Comparison of ENCODE assay signal across 8 cellular contexts in genomic region chr6:33018904-33019303, GRCh38. TPM values are rescaled to one million over a fixed set of nuclear protein-coding genes. Genes with fewer than 3 reads are reported as not detected.
DNase-seq lines count a peak whose midpoint lies in the region; ATAC-seq and TF ChIP-seq lines count a peak whose summit lies in the region.

No MANE protein-coding gene starts in this region.

- H3K4me3 Mint-ChIP-seq in dendritic cell treated with granulocyte-macrophage colony-stimulating factor and Interleukin-4, amounts not matched to agents 40 ng/mL and 50 ng/mL, for 4 days: peak overlapping the region; percentile 50

- H3K36me3 ChIP-seq in thyroid gland: no peaks in the 10 kb centered on the region

- peak overlapping the region in 2 of 3 donors; percentile 5 to 8 for H3K4me3 ChIP-seq in thyroid gland (replicated peaks in 1 of 3)

- H3K27me3 Mint-ChIP-seq in dendritic cell treated with granulocyte-macrophage colony-stimulating factor and Interleukin-4, amounts not matched to agents 40 ng/mL and 50 ng/mL, for 4 days: no peaks in the 10 kb centered on the region

- H3K9me3 ChIP-seq in thyroid gland: no peaks in the 10 kb centered on the region

- 1 to 2% methylated on average over 6 of the region's 6 CpGs for WGBS in thyroid gland, 2 donors

- intact Hi-C loops in dendritic cell treated with granulocyte-macrophage colony-stimulating factor and Interleukin-4, amounts not matched to agents 40 ng/mL and 50 ng/mL, for 4 days (cut with micrococcal nuclease): loop anchor here (1.0 kb wide), 2 partner anchors 10 to 56 kb away; partner anchors contain the start of gene HLA-DPB1
- intact Hi-C loops in thyroid gland (cut with DNase I): loop anchor here (10.0 kb wide), 1 partner anchor 226 kb away; no protein-coding TSS in a partner anchor

- no peaks in the 10 kb centered on the region for H3K9me3 Mint-ChIP-seq in dendritic cell treated with granulocyte-macrophage colony-stimulating factor and Interleukin-4, amounts not matched to agents 40 ng/mL and 50 ng/mL, for 4 days

- peak; percentile 53 for DNase-seq in GM03348 (ENCODE audit: low spot score)
- DNase-seq in SIG-M5 (lab: John Stamatoyannopoulos, UW): peak; percentile 54
- peak; percentile 18 for DNase-seq in middle frontal gyrus (ENCODE audit: extremely low spot score, low spot score)
- peak; percentile 86 for DNase-seq in thyroid gland
- DNase-seq in NCI-H1694 (lab: John Stamatoyannopoulos, UW): no peak
- no peak for DNase-seq in NCI-H345 treated with DMSO at 0.1 percent for 48 hours (lab: John Stamatoyannopoulos, UW; ENCODE audit: unreplicated experiment)

- H3K36me3 Mint-ChIP-seq in dendritic cell treated with granulocyte-macrophage colony-stimulating factor and Interleukin-4, amounts not matched to agents 40 ng/mL and 50 ng/mL, for 4 days (ENCODE audit: low read depth): peaks cover 24% of the 10 kb centered on the region

- no peak for TF ChIP-seq CTCF in thyroid gland (IDR thresholded peaks at IDR 0.05)

- H3K27ac ChIP-seq in thyroid gland: peak overlapping the region; percentile 53 to 91 (median 77)

- ATAC-seq in HG02588 (IDR thresholded peaks at IDR 0.05; ENCODE audit: unreplicated experiment): peak; percentile 58

- no peaks in the 10 kb centered on the region for H3K27me3 ChIP-seq in thyroid gland

- TF ChIP-seq POLR2A in thyroid gland (IDR thresholded peaks at IDR 0.05): peak in 1 of 2 donors; percentile 56

- peak overlapping the region; percentile 99 for H3K27ac Mint-ChIP-seq in dendritic cell treated with granulocyte-macrophage colony-stimulating factor and Interleukin-4, amounts not matched to agents 40 ng/mL and 50 ng/mL, for 4 days

- peaks cover 65% of the 10 kb centered on the region for H3K4me1 Mint-ChIP-seq in dendritic cell treated with granulocyte-macrophage colony-stimulating factor and Interleukin-4, amounts not matched to agents 40 ng/mL and 50 ng/mL, for 4 days (ENCODE audit: low read depth)

- peaks cover 5 to 17% of the 10 kb centered on the region in 2 donors for H3K4me1 ChIP-seq in thyroid gland

RNA-seq across cellular contexts. Expression of gene HLA-DOA, which starts 9.5 kb away (rescaled TPM):
- total RNA-seq in thyroid gland: 10 to 100 TPM in 3 of 4 donors, 1 to 10 TPM in 1; 2.0 to 85.9 (median 20.3) TPM

RNA-seq across cellular contexts. Expression of gene BRD2, which starts 50.5 kb away (rescaled TPM):
- 100 to 1,000 TPM; 206 to 282 (median 238) TPM for total RNA-seq in thyroid gland

RNA-seq across cellular contexts. Expression of gene HLA-DPA1, which starts 54.5 kb away (rescaled TPM):
- total RNA-seq in thyroid gland: 100 to 1,000 TPM in 1 of 4 donors, 10 to 100 TPM in 3; 15.4 to 172 (median 67.6) TPM

RNA-seq across cellular contexts. Expression of gene HLA-DPB1, which starts 56.9 kb away (rescaled TPM):
- total RNA-seq in thyroid gland: 10 to 100 TPM; 33.8 to 44.7 (median 41.0) TPM

Comparison
In these comparisons a context has a peak if more than half of its experiments do, and no peak if none do; other contexts are left out.
1. DNase-seq: peak in GM03348 (single experiment), SIG-M5 (single experiment), middle frontal gyrus (single experiment) and thyroid gland (2 of 2); none in NCI-H1694 (single experiment) and NCI-H345 treated with DMSO at 0.1 percent for 48 hours (single experiment).